Comparison of ENCODE assay signal across 23 cellular contexts in the genomic region with DNA sequence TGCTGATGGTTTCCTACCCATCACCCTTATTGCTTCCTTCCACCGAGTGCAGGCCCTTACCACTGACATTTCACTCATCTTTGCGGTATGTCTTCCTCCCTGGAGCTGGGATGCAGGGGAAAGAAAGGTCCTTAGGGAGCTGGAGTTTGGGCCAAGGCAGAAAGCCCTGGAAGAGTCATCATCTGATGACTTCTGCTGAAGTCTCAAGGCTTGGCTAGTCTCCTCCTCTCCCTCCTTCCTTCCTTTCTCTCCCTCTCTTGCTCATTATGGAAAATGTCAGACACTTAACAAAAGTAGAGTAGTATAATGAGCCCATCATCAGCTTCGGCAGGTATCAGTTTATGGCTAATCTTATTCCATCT. TPM values are rescaled to one million over a fixed set of nuclear protein-coding genes. Genes with fewer than 3 reads are reported as not detected.
DNase-seq lines count a peak whose midpoint lies in the region; TF ChIP-seq lines count a peak whose summit lies in the region.
"Had no signal": no experiment of that assay in that cellular context is flagged by ENCODE, and none has a peak within 500 bp of the region (broad histone marks: within the 10 kb centered on the region; RNA-seq: fewer than 3 reads in every experiment).

No MANE protein-coding gene starts in this region.

- H2AFZ ChIP-seq in ACC112 (ENCODE audit: low read length, unreplicated experiment) = no peak overlapping the region

- H3K9me3 ChIP-seq in mesodermal cell (ENCODE audit: control insufficient read depth, low read length) (no peaks in the 10 kb centered on the region), ovary (no peaks in the 10 kb centered on the region)
- H3K9me3 ChIP-seq in CD8-positive, alpha-beta memory T cell (ENCODE audit: low read length) = no peaks in the 10 kb centered on the region
- H3K9me3 ChIP-seq: thoracic aorta had no signal

- H3K79me2 ChIP-seq in ACC112 (ENCODE audit: control insufficient read depth, insufficient read depth, low read length, unreplicated experiment) = peaks cover 38% of the 10 kb centered on the region

- peaks cover 38% of the 10 kb centered on the region for H3K36me3 ChIP-seq in ACC112 (ENCODE audit: insufficient read depth, low read length)
- peaks cover 77% of the 10 kb centered on the region for H3K36me3 ChIP-seq in mesodermal cell (ENCODE audit: control insufficient read depth, insufficient read depth, low read length)
- peaks cover 51% of the 10 kb centered on the region for H3K36me3 ChIP-seq in CD8-positive, alpha-beta memory T cell (ENCODE audit: insufficient read depth, low read length)
- H3K36me3 ChIP-seq in ovary = no peaks in the 10 kb centered on the region

- POLR2A ChIA-PET in CD8-positive, alpha-beta memory T cell (lab: Charles Lee) = no interaction called here

- CTCF ChIA-PET in CD8-positive, alpha-beta memory T cell (lab: Charles Lee) = no interaction called here

- no peak for TF ChIP-seq EP300 in ovary (IDR thresholded peaks at IDR 0.05)

- peak overlapping the region; percentile 48 for H3K27ac Mint-ChIP-seq in HFFc6
- H3K27ac Mint-ChIP-seq in CD8-positive, alpha-beta memory T cell = peak overlapping the region in 3 of 8 donors; percentile 6 to 62 (median 23)
- H3K27ac Mint-ChIP-seq: T-cell had no signal

- H3K4me3 Mint-ChIP-seq in HFFc6 = peak overlapping the region; percentile 10; the same call in 1 of the 2 replicates
- no peak overlapping the region for H3K4me3 Mint-ChIP-seq in CD8-positive, alpha-beta memory T cell
- H3K4me3 Mint-ChIP-seq: CD8-positive, alpha-beta T cell; neural crest cell; T-cell had no signal

- peaks cover 43% of the 10 kb centered on the region for H3K4me1 Mint-ChIP-seq in HFFc6 (ENCODE audit: low read depth)
- H3K4me1 Mint-ChIP-seq in CD8-positive, alpha-beta memory T cell = peaks cover 10 to 16% (median 15%) of the 10 kb centered on the region in 3 donors
- H3K4me1 Mint-ChIP-seq: neural crest cell had no signal

- H3K4me1 ChIP-seq in ACC112 (ENCODE audit: control insufficient read depth, insufficient read depth, low read length, unreplicated experiment) (peaks cover 20% of the 10 kb centered on the region), mesodermal cell (ENCODE audit: control insufficient read depth, insufficient read depth, low read length, poor library complexity, severe bottlenecking) (peaks cover 29% of the 10 kb centered on the region), ovary (ENCODE audit: insufficient read depth) (peaks cover 16% of the 10 kb centered on the region)
- no peaks in the 10 kb centered on the region for H3K4me1 ChIP-seq in CD8-positive, alpha-beta memory T cell (ENCODE audit: insufficient read depth, low read length)
- H3K4me1 ChIP-seq: foreskin keratinocyte had no signal

- peaks cover 2% of the 10 kb centered on the region; the same call in 1 of the 2 replicates for H3K27me3 Mint-ChIP-seq in HFFc6 (ENCODE audit: insufficient read depth)
- H3K27me3 Mint-ChIP-seq in CD8-positive, alpha-beta memory T cell = no peaks in the 10 kb centered on the region
- H3K27me3 Mint-ChIP-seq: T-cell had no signal

- TF ChIP-seq CTCF in HFFc6 (IDR thresholded peaks at IDR 0.05) = no peak
- TF ChIP-seq CTCF in ovary (IDR thresholded peaks at IDR 0.05) = no peak

- intact Hi-C loops in ovary (cut with DNase I) = no loop called here

- H3K9me3 Mint-ChIP-seq in HFFc6 = no peaks in the 10 kb centered on the region
- no peaks in the 10 kb centered on the region for H3K9me3 Mint-ChIP-seq in CD8-positive, alpha-beta memory T cell
- H3K9me3 Mint-ChIP-seq: CD8-positive, alpha-beta T cell; neural crest cell; T-cell had no signal

- peaks cover 39% of the 10 kb centered on the region for H3K36me3 Mint-ChIP-seq in HFFc6 (ENCODE audit: low read depth)
- peaks cover 3 to 88% (median 23%) of the 10 kb centered on the region in 3 donors for H3K36me3 Mint-ChIP-seq in CD8-positive, alpha-beta memory T cell

- no peak for TF ChIP-seq POLR2A in ovary (IDR thresholded peaks at IDR 0.05)

- H3K27ac ChIP-seq in ACC112 (ENCODE audit: low read depth, low read length) (peak overlapping the region; percentile 33), mesodermal cell (ENCODE audit: low read depth, low read length, severe bottlenecking) (peak overlapping the region; percentile 97), ovary (peak overlapping the region in 1 of 2 donors; percentile 12)
- no peak overlapping the region for H3K27ac ChIP-seq in CD8-positive, alpha-beta memory T cell (ENCODE audit: low read depth, low read length)
- H3K27ac ChIP-seq: foreskin keratinocyte, thoracic aorta had no signal

- no peak overlapping the region for H3K4me3 ChIP-seq in ACC112 (ENCODE audit: low read depth, low read length)
- no peak overlapping the region for H3K4me3 ChIP-seq in mesodermal cell (ENCODE audit: extremely low read depth, insufficient read depth, low read length, poor library complexity, severe bottlenecking)
- H3K4me3 ChIP-seq in CD8-positive, alpha-beta memory T cell (ENCODE audit: low read length) = no peak overlapping the region
- H3K4me3 ChIP-seq in ovary = no peak overlapping the region
- H3K4me3 ChIP-seq: thoracic aorta had no signal

- in situ Hi-C loops in ACHN (cut with HindIII; ENCODE audit: low pct_ligation_motif_present, low pct_unique_long_range_greater_than_20kb, low sequenced_read_pairs) = no loop called here

- no peaks in the 10 kb centered on the region for H3K27me3 ChIP-seq in ACC112 (ENCODE audit: insufficient read depth, low read length)
- no peaks in the 10 kb centered on the region for H3K27me3 ChIP-seq in CD8-positive, alpha-beta memory T cell (ENCODE audit: insufficient read depth, low read length, poor library complexity, severe bottlenecking)
- no peaks in the 10 kb centered on the region for H3K27me3 ChIP-seq in ovary
- H3K27me3 ChIP-seq: foreskin keratinocyte had no signal

- WGBS in mesodermal cell (ENCODE audit: insufficient coverage in 2 of 2), 2 experiments = 100% methylated on average over 2 of the region's 3 CpGs; no CpG with 5 or more reads in 1 of the 2 experiments
- 79 to 82% (median 79%) methylated on average over 3 of the region's 3 CpGs for WGBS in ovary, 3 donors

- DNase-seq in HFFc6 (no peak), fibroblast of peridontal ligament (ENCODE audit: extremely low read depth) (peak; percentile 38), ACHN (no peak), ovary (no peak), NCI-H2081 treated with DMSO at 0.1 percent for 48 hours (lab: John Stamatoyannopoulos, UW) (no peak)
- DNase-seq in CD8-positive, alpha-beta memory T cell = no peak
- DNase-seq: activated CD4-positive, alpha-beta T cell treated with anti-CD3 and anti-CD28 coated beads, Interleukin-2, amount 50 U/mL, for 4 hours; activated naive CD4-positive, alpha-beta T cell; CD8-positive, alpha-beta T cell; cortex of kidney; foreskin keratinocyte; kidney glomerular epithelial cell; NCI-H1417; NCI-H2171 treated with DMSO at 0.1 percent for 48 hours; OCI-M1; retina; SHP77 treated with DMSO at 0.1 percent for 48 hours; stimulated activated CD4-positive, alpha-beta T cell treated with anti-CD3 and anti-CD28 coated beads, Interleukin-15, amount 100 ng/mL, for 24 hours; T-cell had no signal

RNA-seq across cellular contexts. Expression of gene LARP1, which starts 40.0 kb away (rescaled TPM):
- 100 to 1,000 TPM; 204 to 228 (median 208) TPM for total RNA-seq in HFFc6 (2021; fragmentation: NEBNext Ultra II Directional; extraction: Animal tissue kit (Norgen Biotek cat#: 25700))
- 82.6 TPM for polyA plus RNA-seq in mesodermal cell (2013, experiment 1 of 2)
- 76.6 TPM for polyA plus RNA-seq in mesodermal cell (2013, experiment 2 of 2)
- total RNA-seq in CD8-positive, alpha-beta memory T cell = 100 to 1,000 TPM; 329 to 344 TPM
- 28.4 TPM for polyA plus RNA-seq in CD8-positive, alpha-beta memory T cell
- total RNA-seq in ovary = 100 to 1,000 TPM in 5 of 7 donors, 10 to 100 TPM in 2; 49.0 to 249 (median 150) TPM
- polyA plus RNA-seq in ovary = 100 to 1,000 TPM in 1 of 2 donors, 10 to 100 TPM in 1; 38.1 to 121 TPM

RNA-seq across cellular contexts. Expression of gene FAXDC2, which starts 55.2 kb away (rescaled TPM):
- total RNA-seq in HFFc6 (2021; fragmentation: NEBNext Ultra II Directional; extraction: Animal tissue kit (Norgen Biotek cat#: 25700)) = 1 to 10 TPM; 3.1 to 4.7 (median 3.6) TPM
- polyA plus RNA-seq in mesodermal cell (2013, experiment 1 of 2) = 30.1 TPM
- polyA plus RNA-seq in mesodermal cell (2013, experiment 2 of 2) = 23.6 TPM
- under 1 TPM in 1 of 2 experiments, not detected in 1; 0.18 TPM for total RNA-seq in CD8-positive, alpha-beta memory T cell
- 1.0 TPM for polyA plus RNA-seq in CD8-positive, alpha-beta memory T cell
- 10 to 100 TPM; 15.2 to 40.7 (median 23.1) TPM for total RNA-seq in ovary
- 100 to 1,000 TPM in 1 of 2 donors, 10 to 100 TPM in 1; 43.7 to 120 TPM for polyA plus RNA-seq in ovary
